31 cellular contexts compared by ENCODE assay signal in the genomic region with DNA sequence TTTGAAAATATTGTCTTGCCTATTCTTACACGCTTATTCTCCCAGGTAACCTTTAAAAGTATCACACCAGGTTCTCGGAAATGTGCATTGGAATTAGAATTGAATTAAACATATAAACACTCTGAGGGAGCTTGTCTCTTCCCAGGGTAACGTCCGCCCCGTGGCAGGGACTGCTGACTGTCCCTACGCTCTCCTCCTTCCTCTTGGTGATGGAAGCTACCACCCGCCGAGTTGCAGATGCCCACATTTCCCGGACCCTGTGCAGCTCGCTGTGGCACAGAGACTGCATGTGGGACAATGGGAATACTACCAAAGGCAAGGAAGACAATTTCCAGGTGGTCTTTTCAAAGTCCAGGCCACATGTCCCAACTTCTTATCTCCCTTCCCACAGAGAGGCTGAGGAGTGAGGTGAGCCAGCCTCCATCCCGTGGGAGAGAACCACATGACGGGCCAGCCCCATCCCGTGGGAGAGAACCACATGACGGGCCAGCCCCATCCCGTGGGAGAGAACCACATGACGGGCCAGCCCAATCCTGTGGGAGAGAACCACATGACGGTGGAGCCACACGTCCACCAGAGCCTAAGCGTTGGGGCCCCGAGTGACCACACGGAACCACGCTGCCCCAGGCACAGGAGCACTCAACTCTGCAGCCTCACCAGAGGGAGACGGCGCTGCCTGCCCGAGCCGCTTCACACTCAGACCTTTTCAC.
"Had no signal": no experiment of that assay in that cellular context is flagged by ENCODE, and none has a peak within 500 bp of the region (broad histone marks: within the 10 kb centered on the region; RNA-seq: fewer than 3 reads in every experiment).

No MANE protein-coding gene starts in this region.

- H3K27me3 Mint-ChIP-seq: activated CD4-positive, alpha-beta memory T cell treated with anti-CD3 and anti-CD28 coated beads, Interleukin-2, amount 10 ng/mL, durations not matched to agents 7 days and 5 days; activated CD4-positive, alpha-beta T cell treated with anti-CD3 and anti-CD28 coated beads, Interleukin-2, amount 10 ng/mL, durations not matched to agents 7 days and 5 days; activated T-helper 17 cell treated with anti-CD3 and anti-CD28 coated beads, Interleukin-2, amount 50 U/mL, for 72 hours; stimulated activated memory B cell treated with anti-CD40 and anti-IgM and Interleukin-4, amounts not matched to agents 10 μg/mL and 1 μg/mL and 100 μg/mL, for 72 hours; stimulated activated naive CD8-positive, alpha-beta T cell treated with anti-CD3 and anti-CD28 coated beads, Interleukin-15, amount 100 ng/mL, for 72 hours had no signal

- H3K36me3 ChIP-seq: gastroesophageal sphincter, lower lobe of right lung, neutrophil, ovary, right lobe of liver, tibial artery had no signal

- H3K4me3 Mint-ChIP-seq: activated CD4-positive, alpha-beta memory T cell treated with anti-CD3 and anti-CD28 coated beads, Interleukin-2, amount 10 ng/mL, durations not matched to agents 7 days and 5 days; activated CD4-positive, alpha-beta T cell treated with anti-CD3 and anti-CD28 coated beads, Interleukin-2, amount 10 ng/mL, durations not matched to agents 7 days and 5 days; activated T-cell treated with anti-CD3 and anti-CD28 coated beads, Interleukin-2, amount 50 U/mL, for 4 hours; activated T-helper 17 cell treated with anti-CD3 and anti-CD28 coated beads, Interleukin-2, amount 50 U/mL, for 72 hours; immature natural killer cell; nephron; stimulated activated memory B cell treated with anti-CD40 and anti-IgM and Interleukin-4, amounts not matched to agents 10 μg/mL and 1 μg/mL and 100 μg/mL, for 72 hours; stimulated activated naive CD8-positive, alpha-beta T cell treated with anti-CD3 and anti-CD28 coated beads, Interleukin-15, amount 100 ng/mL, for 72 hours; WTC11 had no signal

- H3K36me3 Mint-ChIP-seq: immature natural killer cell; stimulated activated memory B cell treated with anti-CD40 and anti-IgM and Interleukin-4, amounts not matched to agents 10 μg/mL and 1 μg/mL and 100 μg/mL, for 72 hours; WTC11 had no signal

- DNase-seq: activated CD4-positive, alpha-beta memory T cell treated with anti-CD3 and anti-CD28 coated beads, Interleukin-2, amount 10 ng/mL, durations not matched to agents 7 days and 5 days; activated CD4-positive, alpha-beta T cell treated with anti-CD3 and anti-CD28 coated beads for 1 hour; activated CD4-positive, alpha-beta T cell treated with anti-CD3 and anti-CD28 coated beads, Interleukin-2, amount 10 ng/mL, durations not matched to agents 7 days and 5 days; activated gamma-delta T cell treated with Interleukin-2 at 50 U/mL for 16 hours; activated naive CD4-positive, alpha-beta T cell treated with anti-CD3 and anti-CD28 coated beads, Interleukin-2, amount 50 U/mL, for 16 hours; activated T-cell treated with anti-CD3 and anti-CD28 coated beads, Interleukin-2, amount 50 U/mL, for 4 hours; amniotic stem cell; central memory CD4-positive, alpha-beta T cell; effector memory CD4-positive, alpha-beta T cell; erythroblast; hippocampal formation; immature natural killer cell; lower lobe of right lung; mesenchymal stem cell; ovary; small intestine; stimulated activated CD4-positive, alpha-beta T cell treated with anti-CD3 and anti-CD28 coated beads, Interleukin-1b, Interleukin-23, amount 100 ng/mL, for 48 hours; stimulated activated CD4-positive, alpha-beta T cell treated with anti-CD3 and anti-CD28 coated beads, Interleukin-4, amount 100 ng/mL, for 4 hours; stimulated activated CD8-positive, alpha-beta memory T cell treated with anti-CD3 and anti-CD28 coated beads, Interleukin-4, amount 100 ng/mL, for 48 hours; stimulated activated naive CD8-positive, alpha-beta T cell treated with anti-CD3 and anti-CD28 coated beads, Interleukin-15, amount 100 ng/mL, for 72 hours; T-helper 2 cell had no signal

- H3K4me1 Mint-ChIP-seq: activated CD4-positive, alpha-beta memory T cell treated with anti-CD3 and anti-CD28 coated beads, Interleukin-2, amount 10 ng/mL, durations not matched to agents 7 days and 5 days; activated CD4-positive, alpha-beta T cell treated with anti-CD3 and anti-CD28 coated beads, Interleukin-2, amount 10 ng/mL, durations not matched to agents 7 days and 5 days; activated T-helper 17 cell treated with anti-CD3 and anti-CD28 coated beads, Interleukin-2, amount 50 U/mL, for 72 hours; immature natural killer cell; nephron; stimulated activated memory B cell treated with anti-CD40 and anti-IgM and Interleukin-4, amounts not matched to agents 10 μg/mL and 1 μg/mL and 100 μg/mL, for 72 hours; stimulated activated naive CD8-positive, alpha-beta T cell treated with anti-CD3 and anti-CD28 coated beads, Interleukin-15, amount 100 ng/mL, for 72 hours; WTC11 had no signal

- H3K27me3 ChIP-seq: neutrophil, ovary, right lobe of liver, tibial artery had no signal

- H3K9me3 Mint-ChIP-seq: activated CD4-positive, alpha-beta T cell treated with anti-CD3 and anti-CD28 coated beads, Interleukin-2, amount 10 ng/mL, durations not matched to agents 7 days and 5 days had no signal

- H3K4me3 ChIP-seq: gastroesophageal sphincter, lower lobe of right lung, ovary, right lobe of liver, tibial artery had no signal

- H3K27ac ChIP-seq: gastroesophageal sphincter, lower lobe of right lung, neutrophil, ovary, right lobe of liver, tibial artery had no signal

- H3K9me3 ChIP-seq: lower lobe of right lung, neutrophil, ovary, right lobe of liver, tibial artery had no signal

- H3K4me1 ChIP-seq: gastroesophageal sphincter, lower lobe of right lung, right lobe of liver, tibial artery had no signal

- H3K27ac Mint-ChIP-seq: activated CD4-positive, alpha-beta memory T cell treated with anti-CD3 and anti-CD28 coated beads, Interleukin-2, amount 10 ng/mL, durations not matched to agents 7 days and 5 days; activated CD4-positive, alpha-beta T cell treated with anti-CD3 and anti-CD28 coated beads, Interleukin-2, amount 10 ng/mL, durations not matched to agents 7 days and 5 days; activated T-helper 17 cell treated with anti-CD3 and anti-CD28 coated beads, Interleukin-2, amount 50 U/mL, for 72 hours; immature natural killer cell; nephron; progenitor cell of endocrine pancreas; stimulated activated memory B cell treated with anti-CD40 and anti-IgM and Interleukin-4, amounts not matched to agents 10 μg/mL and 1 μg/mL and 100 μg/mL, for 72 hours; stimulated activated naive CD8-positive, alpha-beta T cell treated with anti-CD3 and anti-CD28 coated beads, Interleukin-15, amount 100 ng/mL, for 72 hours; WTC11 had no signal

- ATAC-seq: activated T-cell treated with anti-CD3 and anti-CD28 coated beads, Interleukin-2, amount 50 U/mL, for 4 hours; activated T-helper 17 cell treated with anti-CD3 and anti-CD28 coated beads, Interleukin-2, amount 50 U/mL, for 72 hours; gastroesophageal sphincter; left lobe of liver; lower lobe of right lung; right lobe of liver; stimulated activated memory B cell treated with anti-CD40 and anti-IgM and Interleukin-4, amounts not matched to agents 10 μg/mL and 1 μg/mL and 100 μg/mL, for 72 hours; stimulated activated naive CD8-positive, alpha-beta T cell treated with anti-CD3 and anti-CD28 coated beads, Interleukin-15, amount 100 ng/mL, for 72 hours; WTC11 had no signal
